ENCODE assay signal across 1 cellular context in the genomic region with DNA sequence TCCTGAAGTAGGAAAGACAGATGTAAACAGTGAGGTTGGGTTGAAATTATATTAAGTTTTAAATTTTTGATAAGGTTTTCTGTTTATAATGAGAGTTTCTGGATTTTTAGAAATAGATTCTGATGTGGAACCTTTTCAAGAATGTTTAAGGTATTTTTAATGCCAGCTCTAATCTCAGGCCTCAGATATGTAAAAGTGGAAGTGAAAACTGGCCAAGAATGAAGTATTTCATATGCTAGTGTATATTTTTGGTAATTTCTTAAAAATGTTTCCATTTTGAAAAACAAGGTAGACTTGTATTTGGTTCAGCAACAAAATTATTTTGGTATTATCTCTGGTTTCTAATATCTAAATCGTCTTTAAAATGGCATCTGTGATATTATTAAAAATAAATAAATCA.
TF ChIP-seq lines count a peak whose summit lies in the region.

No MANE protein-coding gene starts in this region.

TF ChIP-seq in GM23338, 12 proteins besides CTCF, POLR2A, EP300 and RAD21:
- TF ChIP-seq, protein P1, sequence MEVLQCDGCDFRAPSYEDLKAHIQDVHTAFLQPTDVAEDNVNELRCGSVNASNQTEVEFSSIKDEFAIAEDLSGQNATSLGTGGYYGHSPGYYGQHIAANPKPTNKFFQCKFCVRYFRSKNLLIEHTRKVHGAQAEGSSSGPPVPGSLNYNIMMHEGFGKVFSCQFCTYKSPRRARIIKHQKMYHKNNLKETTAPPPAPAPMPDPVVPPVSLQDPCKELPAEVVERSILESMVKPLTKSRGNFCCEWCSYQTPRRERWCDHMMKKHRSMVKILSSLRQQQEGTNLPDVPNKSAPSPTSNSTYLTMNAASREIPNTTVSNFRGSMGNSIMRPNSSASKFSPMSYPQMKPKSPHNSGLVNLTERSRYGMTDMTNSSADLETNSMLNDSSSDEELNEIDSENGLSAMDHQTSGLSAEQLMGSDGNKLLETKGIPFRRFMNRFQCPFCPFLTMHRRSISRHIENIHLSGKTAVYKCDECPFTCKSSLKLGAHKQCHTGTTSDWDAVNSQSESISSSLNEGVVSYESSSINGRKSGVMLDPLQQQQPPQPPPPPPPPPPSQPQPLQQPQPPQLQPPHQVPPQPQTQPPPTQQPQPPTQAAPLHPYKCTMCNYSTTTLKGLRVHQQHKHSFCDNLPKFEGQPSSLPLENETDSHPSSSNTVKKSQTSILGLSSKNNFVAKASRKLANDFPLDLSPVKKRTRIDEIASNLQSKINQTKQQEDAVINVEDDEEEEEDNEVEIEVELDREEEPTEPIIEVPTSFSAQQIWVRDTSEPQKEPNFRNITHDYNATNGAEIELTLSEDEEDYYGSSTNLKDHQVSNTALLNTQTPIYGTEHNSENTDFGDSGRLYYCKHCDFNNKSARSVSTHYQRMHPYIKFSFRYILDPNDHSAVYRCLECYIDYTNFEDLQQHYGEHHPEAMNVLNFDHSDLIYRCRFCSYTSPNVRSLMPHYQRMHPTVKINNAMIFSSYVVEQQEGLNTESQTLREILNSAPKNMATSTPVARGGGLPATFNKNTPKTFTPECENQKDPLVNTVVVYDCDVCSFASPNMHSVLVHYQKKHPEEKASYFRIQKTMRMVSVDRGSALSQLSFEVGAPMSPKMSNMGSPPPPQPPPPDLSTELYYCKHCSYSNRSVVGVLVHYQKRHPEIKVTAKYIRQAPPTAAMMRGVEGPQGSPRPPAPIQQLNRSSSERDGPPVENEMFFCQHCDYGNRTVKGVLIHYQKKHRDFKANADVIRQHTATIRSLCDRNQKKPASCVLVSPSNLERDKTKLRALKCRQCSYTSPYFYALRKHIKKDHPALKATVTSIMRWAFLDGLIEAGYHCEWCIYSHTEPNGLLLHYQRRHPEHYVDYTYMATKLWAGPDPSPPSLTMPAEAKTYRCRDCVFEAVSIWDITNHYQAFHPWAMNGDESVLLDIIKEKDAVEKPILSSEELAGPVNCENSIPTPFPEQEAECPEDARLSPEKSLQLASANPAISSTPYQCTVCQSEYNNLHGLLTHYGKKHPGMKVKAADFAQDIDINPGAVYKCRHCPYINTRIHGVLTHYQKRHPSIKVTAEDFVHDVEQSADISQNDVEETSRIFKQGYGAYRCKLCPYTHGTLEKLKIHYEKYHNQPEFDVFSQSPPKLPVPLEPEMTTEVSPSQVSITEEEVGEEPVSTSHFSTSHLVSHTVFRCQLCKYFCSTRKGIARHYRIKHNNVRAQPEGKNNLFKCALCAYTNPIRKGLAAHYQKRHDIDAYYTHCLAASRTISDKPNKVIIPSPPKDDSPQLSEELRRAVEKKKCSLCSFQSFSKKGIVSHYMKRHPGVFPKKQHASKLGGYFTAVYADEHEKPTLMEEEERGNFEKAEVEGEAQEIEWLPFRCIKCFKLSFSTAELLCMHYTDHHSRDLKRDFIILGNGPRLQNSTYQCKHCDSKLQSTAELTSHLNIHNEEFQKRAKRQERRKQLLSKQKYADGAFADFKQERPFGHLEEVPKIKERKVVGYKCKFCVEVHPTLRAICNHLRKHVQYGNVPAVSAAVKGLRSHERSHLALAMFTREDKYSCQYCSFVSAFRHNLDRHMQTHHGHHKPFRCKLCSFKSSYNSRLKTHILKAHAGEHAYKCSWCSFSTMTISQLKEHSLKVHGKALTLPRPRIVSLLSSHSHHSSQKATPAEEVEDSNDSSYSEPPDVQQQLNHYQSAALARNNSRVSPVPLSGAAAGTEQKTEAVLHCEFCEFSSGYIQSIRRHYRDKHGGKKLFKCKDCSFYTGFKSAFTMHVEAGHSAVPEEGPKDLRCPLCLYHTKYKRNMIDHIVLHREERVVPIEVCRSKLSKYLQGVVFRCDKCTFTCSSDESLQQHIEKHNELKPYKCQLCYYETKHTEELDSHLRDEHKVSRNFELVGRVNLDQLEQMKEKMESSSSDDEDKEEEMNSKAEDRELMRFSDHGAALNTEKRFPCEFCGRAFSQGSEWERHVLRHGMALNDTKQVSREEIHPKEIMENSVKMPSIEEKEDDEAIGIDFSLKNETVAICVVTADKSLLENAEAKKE (CRISPR knock-in tag; IDR thresholded peaks at IDR 0.05) = no peak
- TF ChIP-seq ZNF114 (CRISPR knock-in tag; IDR thresholded peaks at IDR 0.05) (no peak), JUNB (IDR thresholded peaks at IDR 0.05; ENCODE audit: unreplicated experiment) (no peak), NANOG (IDR thresholded peaks at IDR 0.05; ENCODE audit: borderline replicate concordance) (no peak), STAT1 (IDR thresholded peaks at IDR 0.05; ENCODE audit: unreplicated experiment) (no peak), POLR2AphosphoS5 (IDR thresholded peaks at IDR 0.05; ENCODE audit: low read depth) (no peak), EZH2 (IDR thresholded peaks at IDR 0.05; ENCODE audit: low read depth, unreplicated experiment) (no peak), EZH2phosphoT487 (IDR thresholded peaks at IDR 0.05; ENCODE audit: unreplicated experiment) (no peak), CREB1 (CRISPR knock-in tag; IDR thresholded peaks at IDR 0.05; ENCODE audit: low read depth) (no peak), ZNF331 (CRISPR knock-in tag; IDR thresholded peaks at IDR 0.05; ENCODE audit: low read depth) (no peak)
- TF ChIP-seq, protein P2, sequence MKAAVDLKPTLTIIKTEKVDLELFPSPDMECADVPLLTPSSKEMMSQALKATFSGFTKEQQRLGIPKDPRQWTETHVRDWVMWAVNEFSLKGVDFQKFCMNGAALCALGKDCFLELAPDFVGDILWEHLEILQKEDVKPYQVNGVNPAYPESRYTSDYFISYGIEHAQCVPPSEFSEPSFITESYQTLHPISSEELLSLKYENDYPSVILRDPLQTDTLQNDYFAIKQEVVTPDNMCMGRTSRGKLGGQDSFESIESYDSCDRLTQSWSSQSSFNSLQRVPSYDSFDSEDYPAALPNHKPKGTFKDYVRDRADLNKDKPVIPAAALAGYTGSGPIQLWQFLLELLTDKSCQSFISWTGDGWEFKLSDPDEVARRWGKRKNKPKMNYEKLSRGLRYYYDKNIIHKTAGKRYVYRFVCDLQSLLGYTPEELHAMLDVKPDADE (IDR thresholded peaks at IDR 0.05) = no peak
- TF ChIP-seq, protein P3, sequence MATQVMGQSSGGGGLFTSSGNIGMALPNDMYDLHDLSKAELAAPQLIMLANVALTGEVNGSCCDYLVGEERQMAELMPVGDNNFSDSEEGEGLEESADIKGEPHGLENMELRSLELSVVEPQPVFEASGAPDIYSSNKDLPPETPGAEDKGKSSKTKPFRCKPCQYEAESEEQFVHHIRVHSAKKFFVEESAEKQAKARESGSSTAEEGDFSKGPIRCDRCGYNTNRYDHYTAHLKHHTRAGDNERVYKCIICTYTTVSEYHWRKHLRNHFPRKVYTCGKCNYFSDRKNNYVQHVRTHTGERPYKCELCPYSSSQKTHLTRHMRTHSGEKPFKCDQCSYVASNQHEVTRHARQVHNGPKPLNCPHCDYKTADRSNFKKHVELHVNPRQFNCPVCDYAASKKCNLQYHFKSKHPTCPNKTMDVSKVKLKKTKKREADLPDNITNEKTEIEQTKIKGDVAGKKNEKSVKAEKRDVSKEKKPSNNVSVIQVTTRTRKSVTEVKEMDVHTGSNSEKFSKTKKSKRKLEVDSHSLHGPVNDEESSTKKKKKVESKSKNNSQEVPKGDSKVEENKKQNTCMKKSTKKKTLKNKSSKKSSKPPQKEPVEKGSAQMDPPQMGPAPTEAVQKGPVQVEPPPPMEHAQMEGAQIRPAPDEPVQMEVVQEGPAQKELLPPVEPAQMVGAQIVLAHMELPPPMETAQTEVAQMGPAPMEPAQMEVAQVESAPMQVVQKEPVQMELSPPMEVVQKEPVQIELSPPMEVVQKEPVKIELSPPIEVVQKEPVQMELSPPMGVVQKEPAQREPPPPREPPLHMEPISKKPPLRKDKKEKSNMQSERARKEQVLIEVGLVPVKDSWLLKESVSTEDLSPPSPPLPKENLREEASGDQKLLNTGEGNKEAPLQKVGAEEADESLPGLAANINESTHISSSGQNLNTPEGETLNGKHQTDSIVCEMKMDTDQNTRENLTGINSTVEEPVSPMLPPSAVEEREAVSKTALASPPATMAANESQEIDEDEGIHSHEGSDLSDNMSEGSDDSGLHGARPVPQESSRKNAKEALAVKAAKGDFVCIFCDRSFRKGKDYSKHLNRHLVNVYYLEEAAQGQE (IDR thresholded peaks at IDR 0.05; ENCODE audit: unreplicated experiment) = no peak
